Comparison of ENCODE assay signal across 22 cellular contexts in the genomic region with DNA sequence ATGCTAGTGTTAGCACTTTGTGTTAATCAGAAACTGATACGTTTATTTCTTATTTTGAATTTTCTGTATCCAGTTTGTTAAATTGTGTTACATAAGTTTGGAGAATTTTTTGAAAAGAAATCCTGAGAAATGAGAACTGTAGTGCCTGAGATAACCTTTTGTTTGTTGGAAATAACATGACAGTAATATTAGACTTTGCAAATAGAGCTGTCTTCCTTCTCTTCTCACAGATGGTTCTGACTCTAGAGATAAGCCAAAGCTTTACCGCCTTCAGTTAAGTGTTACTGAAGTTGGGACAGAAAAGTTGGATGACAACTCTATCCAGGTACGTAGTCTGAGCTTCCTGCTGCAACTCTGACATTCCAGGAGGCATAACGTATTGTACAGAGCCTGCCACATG.
"Had no signal": no experiment of that assay in that cellular context is flagged by ENCODE, and none has a peak within 500 bp of the region (broad histone marks: within the 10 kb centered on the region; RNA-seq: fewer than 3 reads in every experiment).

No MANE protein-coding gene starts in this region.

- ATAC-seq: HepG2 had no signal

- H3K9me3 ChIP-seq: SJSA1 had no signal

- H3K27ac ChIP-seq: KMS-11, SJSA1, SK-N-MC had no signal

- DNase-seq: IMR-90, Kasumi-1, MM.1S, NCI-H1092 treated with DMSO at 0.1 percent for 48 hours, NCI-H1436, NCI-H187, NCI-H2029, NCI-H2081 treated with DMSO at 0.1 percent for 48 hours, NCI-H2171, NCI-H226, NCI-H446, NCI-H510A, NCI-H524 treated with DMSO at 0.1 percent for 48 hours, NCI-H69, NCI-H774, Right ventricle myocardium superior, RPMI8226, SIG-M5 had no signal

- H3K4me3 ChIP-seq: SJSA1, SK-N-MC had no signal

- H3K27me3 ChIP-seq: SJSA1 had no signal
